Comparison of ENCODE assay signal across 8 cellular contexts in the genomic region with DNA sequence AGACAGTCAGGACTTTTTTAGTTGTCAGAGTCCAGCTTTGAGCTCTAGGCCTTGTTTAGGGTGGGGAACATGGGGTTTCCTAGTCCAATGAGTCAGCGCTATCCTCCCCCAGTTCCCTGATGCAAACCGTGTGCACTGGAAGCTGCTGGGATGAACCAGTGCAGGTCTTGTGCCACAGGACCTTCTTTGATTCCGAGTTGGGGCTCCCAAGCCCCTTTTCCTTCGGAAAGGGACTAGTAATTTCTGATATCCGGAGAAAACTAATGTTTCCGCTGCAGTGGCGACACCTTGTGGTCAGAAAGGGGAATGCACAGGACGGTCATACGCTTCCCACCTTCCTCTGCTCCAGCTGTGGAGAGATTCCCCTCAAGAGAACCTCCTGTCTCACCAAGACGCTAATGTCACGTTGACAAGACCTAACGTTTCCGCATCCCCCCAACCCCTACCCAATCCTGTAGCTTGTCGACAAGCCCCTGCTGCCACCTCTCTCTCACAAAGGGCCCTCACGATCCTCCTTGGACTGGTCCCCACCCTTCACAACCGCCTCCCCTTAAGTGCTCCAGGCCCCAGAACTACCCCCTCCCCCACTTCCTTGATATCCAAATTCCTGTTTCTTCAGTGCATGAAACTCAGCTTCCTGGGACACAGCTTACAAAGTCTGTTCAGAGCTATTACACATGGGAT. TPM values are rescaled to one million over a fixed set of nuclear protein-coding genes. Genes with fewer than 3 reads are reported as not detected.
DNase-seq lines count a peak whose midpoint lies in the region; ATAC-seq and TF ChIP-seq lines count a peak whose summit lies in the region.

No MANE protein-coding gene starts in this region.

- TF ChIP-seq CTCF in GM10266 (IDR thresholded peaks at IDR 0.05; ENCODE audit: control insufficient read depth, insufficient read depth, low read depth, missing control alignments) (peak; percentile 85), Peyer's patch (IDR thresholded peaks at IDR 0.05) (peak; percentile 70 to 95 (median 84)), osteoblast (IDR thresholded peaks at IDR 0.05; ENCODE audit: extremely low read depth, low read depth, low read length) (peak; percentile 98), suprapubic skin (IDR thresholded peaks at IDR 0.05) (peak; percentile 74 to 93)

- H3K79me2 ChIP-seq in osteoblast (ENCODE audit: insufficient read depth, low read length), result no peaks in the 10 kb centered on the region

- peak overlapping the region; percentile 69 for H3K4me2 ChIP-seq in osteoblast (ENCODE audit: insufficient read depth, low read length)

- no peak overlapping the region for H3K4me3 ChIP-seq in Peyer's patch
- H3K4me3 ChIP-seq in osteoblast (ENCODE audit: insufficient read depth, low read length), result peak overlapping the region; percentile 38
- no peak overlapping the region for H3K4me3 ChIP-seq in suprapubic skin

- H3K27ac ChIP-seq in Peyer's patch (no peak overlapping the region), osteoblast (ENCODE audit: low read depth, low read length) (no peak overlapping the region), suprapubic skin (no peak overlapping the region)

- peaks cover 0 to 3% (median 0%) of the 10 kb centered on the region in 3 donors for H3K4me1 Mint-ChIP-seq in IgD-negative memory B cell
- peaks cover 8% of the 10 kb centered on the region for H3K4me1 Mint-ChIP-seq in activated T-helper 1 cell treated with anti-CD3 and anti-CD28 coated beads, Interleukin-12 subunit alpha, Interleukin-12 subunit beta, Interleukin-2, Interleukin-4 antibody, amounts not matched to agents 30 ng/mL and 10 ng/mL and 1 ng/mL, durations not matched to agents 14 hours and 24 hours and 36 hours (ENCODE audit: low read depth)

- H3K27me3 Mint-ChIP-seq in IgD-negative memory B cell, result no peaks in the 10 kb centered on the region
- H3K27me3 Mint-ChIP-seq in activated T-helper 1 cell treated with anti-CD3 and anti-CD28 coated beads, Interleukin-12 subunit alpha, Interleukin-12 subunit beta, Interleukin-2, Interleukin-4 antibody, amounts not matched to agents 30 ng/mL and 10 ng/mL and 1 ng/mL, durations not matched to agents 14 hours and 24 hours and 36 hours (ENCODE audit: insufficient read depth), result no peaks in the 10 kb centered on the region

- peak overlapping the region in 1 of 4 donors; percentile 53 for H3K4me3 Mint-ChIP-seq in IgD-negative memory B cell
- no peak overlapping the region for H3K4me3 Mint-ChIP-seq in activated T-helper 1 cell treated with anti-CD3 and anti-CD28 coated beads, Interleukin-12 subunit alpha, Interleukin-12 subunit beta, Interleukin-2, Interleukin-4 antibody, amounts not matched to agents 30 ng/mL and 10 ng/mL and 1 ng/mL, durations not matched to agents 14 hours and 24 hours and 36 hours

- intact Hi-C loops in activated T-helper 1 cell treated with anti-CD3 and anti-CD28 coated beads, Interleukin-12 subunit alpha, Interleukin-12 subunit beta, Interleukin-2, Interleukin-4 antibody, amounts not matched to agents 30 ng/mL and 10 ng/mL and 1 ng/mL, durations not matched to agents 14 hours and 24 hours and 36 hours (cut with micrococcal nuclease), result loop anchor here (1.0 to 10.0 kb wide), 7 partner anchors 14 to 1134 kb away; partner anchors contain the start of genes ILDR2 and TADA1

- H4K20me1 ChIP-seq in osteoblast (ENCODE audit: insufficient read depth, low read length), result no peaks in the 10 kb centered on the region

- no peaks in the 10 kb centered on the region for H3K9me3 ChIP-seq in Peyer's patch
- no peaks in the 10 kb centered on the region for H3K9me3 ChIP-seq in osteoblast (ENCODE audit: low read depth, low read length)
- no peaks in the 10 kb centered on the region for H3K9me3 ChIP-seq in suprapubic skin

- TF ChIP-seq EP300 in suprapubic skin (IDR thresholded peaks at IDR 0.05), result no peak

- H3K36me3 Mint-ChIP-seq in IgD-negative memory B cell, result no peaks in the 10 kb centered on the region
- H3K36me3 Mint-ChIP-seq in activated T-helper 1 cell treated with anti-CD3 and anti-CD28 coated beads, Interleukin-12 subunit alpha, Interleukin-12 subunit beta, Interleukin-2, Interleukin-4 antibody, amounts not matched to agents 30 ng/mL and 10 ng/mL and 1 ng/mL, durations not matched to agents 14 hours and 24 hours and 36 hours (ENCODE audit: low read depth), result no peaks in the 10 kb centered on the region

- peak overlapping the region; percentile 90 for H2AFZ ChIP-seq in osteoblast (ENCODE audit: low read length)

- H3K27ac Mint-ChIP-seq in IgD-negative memory B cell, result peak overlapping the region in 2 of 3 donors; percentile 24 to 71
- H3K27ac Mint-ChIP-seq in activated T-helper 1 cell treated with anti-CD3 and anti-CD28 coated beads, Interleukin-12 subunit alpha, Interleukin-12 subunit beta, Interleukin-2, Interleukin-4 antibody, amounts not matched to agents 30 ng/mL and 10 ng/mL and 1 ng/mL, durations not matched to agents 14 hours and 24 hours and 36 hours, result no peak overlapping the region

- peak; percentile 57 for DNase-seq in GM10266 (ENCODE audit: extremely low spot score)
- DNase-seq in Peyer's patch, result peak; percentile 66 to 88 (median 73)
- peak; percentile 60 for DNase-seq in activated T-helper 1 cell treated with anti-CD3 and anti-CD28 coated beads, Interleukin-12 subunit alpha, Interleukin-12 subunit beta, Interleukin-2, Interleukin-4 antibody, amounts not matched to agents 30 ng/mL and 10 ng/mL and 1 ng/mL, durations not matched to agents 14 hours and 24 hours and 36 hours (ENCODE audit: low spot score)
- peak; percentile 61 for DNase-seq in foreskin melanocyte
- peak; percentile 94 for DNase-seq in osteoblast (ENCODE audit: insufficient read length, low spot score, missing footprints)
- DNase-seq in suprapubic skin (ENCODE audit: low spot score in 2 of 2), result peak in 1 of 2 donors; percentile 75

- H3K36me3 ChIP-seq in Peyer's patch (peaks cover 0 to 45% (median 0%) of the 10 kb centered on the region in 3 donors), osteoblast (ENCODE audit: insufficient read depth, low read length) (no peaks in the 10 kb centered on the region), suprapubic skin (no peaks in the 10 kb centered on the region)

- H3K9me3 Mint-ChIP-seq in IgD-negative memory B cell, result no peaks in the 10 kb centered on the region
- H3K9me3 Mint-ChIP-seq in activated T-helper 1 cell treated with anti-CD3 and anti-CD28 coated beads, Interleukin-12 subunit alpha, Interleukin-12 subunit beta, Interleukin-2, Interleukin-4 antibody, amounts not matched to agents 30 ng/mL and 10 ng/mL and 1 ng/mL, durations not matched to agents 14 hours and 24 hours and 36 hours, result no peaks in the 10 kb centered on the region

- ATAC-seq in HG03159 (IDR thresholded peaks at IDR 0.05; ENCODE audit: unreplicated experiment), result no peak

- H3K27me3 ChIP-seq in Peyer's patch, result no peaks in the 10 kb centered on the region
- H3K27me3 ChIP-seq in osteoblast (ENCODE audit: insufficient read depth, low read length), result no peaks in the 10 kb centered on the region
- H3K27me3 ChIP-seq in suprapubic skin, result peaks cover 25% of the 10 kb centered on the region

- WGBS in suprapubic skin, result 4% methylated on average over 14 of the region's 16 CpGs

- H3K4me1 ChIP-seq in Peyer's patch (no peaks in the 10 kb centered on the region), osteoblast (ENCODE audit: insufficient read depth, low read length) (peaks cover 5% of the 10 kb centered on the region), suprapubic skin (peaks cover 6% of the 10 kb centered on the region)

- TF ChIP-seq POLR2A in Peyer's patch (IDR thresholded peaks at IDR 0.05) (no peak), suprapubic skin (IDR thresholded peaks at IDR 0.05) (no peak)

RNA-seq across cellular contexts. Expression of gene GPA33, which starts 31.0 kb away (rescaled TPM):
- 3.3 TPM for polyA plus RNA-seq in IgD-negative memory B cell
- 100 to 1,000 TPM in 3 of 4 donors, 10 to 100 TPM in 1; 15.7 to 397 (median 317) TPM for total RNA-seq in Peyer's patch
- 0.07 and 0.08 TPM in 2 replicates for total RNA-seq in activated T-helper 1 cell treated with anti-CD3 and anti-CD28 coated beads, Interleukin-12 subunit alpha, Interleukin-12 subunit beta, Interleukin-2, Interleukin-4 antibody, amounts not matched to agents 30 ng/mL and 10 ng/mL and 1 ng/mL, durations not matched to agents 14 hours and 24 hours and 36 hours
- total RNA-seq in osteoblast, result not detected in 2 replicates
- total RNA-seq in suprapubic skin, result under 1 TPM in 1 of 4 donors, not detected in 3; 0.15 TPM

RNA-seq across cellular contexts. Expression of gene STYXL2, which starts 34.7 kb away (rescaled TPM):
- not detected for polyA plus RNA-seq in IgD-negative memory B cell
- total RNA-seq in Peyer's patch (not detected), osteoblast (not detected in 2 replicates), suprapubic skin (under 1 TPM in 1 of 4 donors, not detected in 3; 0.29 TPM)
- not detected in 2 replicates for total RNA-seq in activated T-helper 1 cell treated with anti-CD3 and anti-CD28 coated beads, Interleukin-12 subunit alpha, Interleukin-12 subunit beta, Interleukin-2, Interleukin-4 antibody, amounts not matched to agents 30 ng/mL and 10 ng/mL and 1 ng/mL, durations not matched to agents 14 hours and 24 hours and 36 hours

Comparison
In these comparisons a context has a peak if more than half of its experiments do, and no peak if none do; other contexts are left out.
1. RNA of gene GPA33, which starts 31.0 kb away (total RNA-seq): 15.7 to 397 TPM in Peyer's patch; 0.07 to 0.08 TPM in activated T-helper 1 cell treated with anti-CD3 and anti-CD28 coated beads, Interleukin-12 subunit alpha, Interleukin-12 subunit beta, Interleukin-2, Interleukin-4 antibody, amounts not matched to agents 30 ng/mL and 10 ng/mL and 1 ng/mL, durations not matched to agents 14 hours and 24 hours and 36 hours, not detected in osteoblast and 0.15 TPM in suprapubic skin; every median in the first group is over 10 times any median in the second.
2. Peak in every context shown above with its lines, with median percentiles within 50 percentile points of each other: CTCF ChIP-seq.